14 cellular contexts compared by ENCODE assay signal in the genomic region with DNA sequence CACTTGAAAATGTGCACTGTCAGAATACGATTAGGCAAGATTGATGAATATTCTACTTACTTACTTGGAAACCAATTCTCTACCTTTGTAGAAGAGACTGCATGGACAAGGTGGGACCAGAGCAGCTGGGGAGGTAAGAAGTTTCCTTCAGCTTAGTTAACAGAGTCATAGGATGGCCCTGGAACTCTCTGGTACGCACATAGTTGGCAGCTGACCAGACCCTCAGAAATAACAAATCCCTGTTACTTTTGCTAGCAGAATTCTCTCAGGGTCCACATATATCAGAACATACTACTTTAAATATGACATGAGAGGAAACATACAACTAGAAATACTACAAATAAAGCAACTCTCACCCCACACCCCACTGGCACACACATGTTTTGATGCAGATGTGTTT. TPM values are rescaled to one million over a fixed set of nuclear protein-coding genes. Genes with fewer than 3 reads are reported as not detected.
DNase-seq lines count a peak whose midpoint lies in the region; ATAC-seq and TF ChIP-seq lines count a peak whose summit lies in the region.
"Had no signal": no experiment of that assay in that cellular context is flagged by ENCODE, and none has a peak within 500 bp of the region (broad histone marks: within the 10 kb centered on the region; RNA-seq: fewer than 3 reads in every experiment).

No MANE protein-coding gene starts in this region.

- H3K27ac Mint-ChIP-seq in GM23338 = 0 out of 2 replicates have a peak overlapping the region, but pooled peaks have one; percentile 54
- peak overlapping the region; percentile 58 for H3K27ac Mint-ChIP-seq in activated naive CD8-positive, alpha-beta T cell treated with anti-CD3 and anti-CD28 coated beads, Interleukin-2, amount 50 U/mL, for 24 hours

- no peak for ATAC-seq in GM23338
- no peak for ATAC-seq in activated naive CD8-positive, alpha-beta T cell treated with anti-CD3 and anti-CD28 coated beads, Interleukin-2, amount 50 U/mL, for 24 hours
- ATAC-seq in right lobe of liver = no peak
- no peak for ATAC-seq in foreskin keratinocyte

- TF ChIP-seq POLR2A in right lobe of liver (IDR thresholded peaks at IDR 0.05) = no peak

- intact Hi-C loops in right lobe of liver (cut with DNase I) = no loop called here

- H3K4me1 Mint-ChIP-seq in GM23338 = peaks cover 10% of the 10 kb centered on the region
- peaks cover 38% of the 10 kb centered on the region for H3K4me1 Mint-ChIP-seq in activated naive CD8-positive, alpha-beta T cell treated with anti-CD3 and anti-CD28 coated beads, Interleukin-2, amount 50 U/mL, for 24 hours
- H3K4me1 Mint-ChIP-seq: naive B cell had no signal

- H3K9me3 ChIP-seq in BLaER1 treated with 17β-estradiol and CSF1 and Interleukin-3, amounts not matched to agents 10 nM and 100 nM (replicated peaks in 1 of 11) = peaks cover 0 to 1% (median 0%) of the 10 kb centered on the region in 11 experiments; a peak in 1 of 22 replicates
- no peaks in the 10 kb centered on the region for H3K9me3 ChIP-seq in right lobe of liver

- TF ChIP-seq CTCF in GM23338 (conservative IDR thresholded peaks at IDR 0.05; ENCODE audit: low read depth in 2 of 2) (no peak), right lobe of liver (IDR thresholded peaks at IDR 0.05) (no peak), foreskin keratinocyte (conservative IDR thresholded peaks at IDR 0.05) (no peak)

- H3K9me2 ChIP-seq in GM23338 (ENCODE audit: insufficient read depth) = no peaks in the 10 kb centered on the region

- no peaks in the 10 kb centered on the region for H4K20me1 ChIP-seq in BLaER1 treated with 17β-estradiol and CSF1 and Interleukin-3, amounts not matched to agents 10 nM and 100 nM
- no peaks in the 10 kb centered on the region for H4K20me1 ChIP-seq in GM23338 (replicated peaks; ENCODE audit: insufficient read depth)

- no peak overlapping the region for H3K4me3 Mint-ChIP-seq in GM23338
- no peak overlapping the region for H3K4me3 Mint-ChIP-seq in activated naive CD8-positive, alpha-beta T cell treated with anti-CD3 and anti-CD28 coated beads, Interleukin-2, amount 50 U/mL, for 24 hours
- H3K4me3 Mint-ChIP-seq: naive B cell had no signal

- H3K4me1 ChIP-seq in BLaER1 treated with 17β-estradiol and CSF1 and Interleukin-3, amounts not matched to agents 10 nM and 100 nM = peaks cover 6 to 22% (median 13%) of the 10 kb centered on the region in 10 experiments; a peak in 19 of 20 replicates
- H3K4me1 ChIP-seq in GM23338 (ENCODE audit: insufficient read depth) (no peaks in the 10 kb centered on the region; the same call in 1 of the 2 replicates), right lobe of liver (no peaks in the 10 kb centered on the region), foreskin keratinocyte (peaks cover 19% of the 10 kb centered on the region)

- no peaks in the 10 kb centered on the region for H3F3A ChIP-seq in GM23338 (replicated peaks; ENCODE audit: low read depth)

- H3K27me3 Mint-ChIP-seq in GM23338 (ENCODE audit: insufficient read depth, low read depth, poor library complexity) = peaks cover 2% of the 10 kb centered on the region
- no peaks in the 10 kb centered on the region for H3K27me3 Mint-ChIP-seq in activated naive CD8-positive, alpha-beta T cell treated with anti-CD3 and anti-CD28 coated beads, Interleukin-2, amount 50 U/mL, for 24 hours

- 85% methylated on average over 2 of the region's 2 CpGs for whole genome bisulfite sequencing in right lobe of liver (ENCODE audit: insufficient coverage, low coverage, low lambda C conversion rate, missing lambda C conversion rate)

- DNase-seq in GM23338 (ENCODE audit: low spot score) (no peak), iris pigment epithelial cell (ENCODE audit: low read depth) (peak; percentile 73), right lobe of liver (no peak), GOT3 (lab: John Stamatoyannopoulos, UW) (no peak), SK-N-DZ (ENCODE audit: low spot score) (no peak), foreskin keratinocyte (no peak)
- DNase-seq in activated naive CD8-positive, alpha-beta T cell treated with anti-CD3 and anti-CD28 coated beads, Interleukin-2, amount 50 U/mL, for 24 hours = no peak
- DNase-seq: activated CD4-positive, CD25-positive, alpha-beta regulatory T cell; naive B cell; NCI-H146; NCI-H446 treated with DMSO at 0.1 percent for 48 hours; SW 1271 had no signal

- H3K27ac ChIP-seq in BLaER1 treated with 17β-estradiol and CSF1 and Interleukin-3, amounts not matched to agents 10 nM and 100 nM = peak overlapping the region in 5 of 11 experiments; percentile 0 to 55 (median 12); a peak in 5 of 22 replicates
- H3K27ac ChIP-seq in GM23338 (ENCODE audit: low read depth) = no peak overlapping the region
- no peak overlapping the region for H3K27ac ChIP-seq in right lobe of liver
- no peak overlapping the region for H3K27ac ChIP-seq in foreskin keratinocyte

- no peaks in the 10 kb centered on the region for H3K79me2 ChIP-seq in GM23338 (replicated peaks; ENCODE audit: insufficient read depth)

- no peaks in the 10 kb centered on the region for H3K36me3 Mint-ChIP-seq in GM23338 (ENCODE audit: low read depth)
- peaks cover 49% of the 10 kb centered on the region for H3K36me3 Mint-ChIP-seq in activated naive CD8-positive, alpha-beta T cell treated with anti-CD3 and anti-CD28 coated beads, Interleukin-2, amount 50 U/mL, for 24 hours (ENCODE audit: low read depth)
- H3K36me3 Mint-ChIP-seq: naive B cell had no signal

- peak overlapping the region in 10 of 11 experiments; percentile 24 to 76 (median 58); a peak in 17 of 22 replicates for H3K4me2 ChIP-seq in BLaER1 treated with 17β-estradiol and CSF1 and Interleukin-3, amounts not matched to agents 10 nM and 100 nM
- H3K4me2 ChIP-seq in GM23338 = no peak overlapping the region

- peaks cover 0 to 5% (median 0%) of the 10 kb centered on the region in 11 experiments; a peak in 1 of 22 replicates for H3K36me3 ChIP-seq in BLaER1 treated with 17β-estradiol and CSF1 and Interleukin-3, amounts not matched to agents 10 nM and 100 nM
- H3K36me3 ChIP-seq in GM23338 (ENCODE audit: insufficient read depth) (no peaks in the 10 kb centered on the region), right lobe of liver (no peaks in the 10 kb centered on the region)

- H3K27me3 ChIP-seq in BLaER1 treated with 17β-estradiol and CSF1 and Interleukin-3, amounts not matched to agents 10 nM and 100 nM = no peaks in the 10 kb centered on the region
- no peaks in the 10 kb centered on the region for H3K27me3 ChIP-seq in GM23338 (ENCODE audit: insufficient read depth)
- no peaks in the 10 kb centered on the region for H3K27me3 ChIP-seq in right lobe of liver
- no peaks in the 10 kb centered on the region for H3K27me3 ChIP-seq in foreskin keratinocyte

- no peak overlapping the region for H2AFZ ChIP-seq in GM23338

- no peak overlapping the region for H3K4me3 ChIP-seq in BLaER1 treated with 17β-estradiol and CSF1 and Interleukin-3, amounts not matched to agents 10 nM and 100 nM
- H3K4me3 ChIP-seq in GM23338 (no peak overlapping the region), right lobe of liver (no peak overlapping the region)
- H3K4me3 ChIP-seq: GM12878 had no signal

- H3K9ac ChIP-seq in BLaER1 treated with 17β-estradiol and CSF1 and Interleukin-3, amounts not matched to agents 10 nM and 100 nM = no peak overlapping the region

- H3K9me3 Mint-ChIP-seq in GM23338 = no peaks in the 10 kb centered on the region
- H3K9me3 Mint-ChIP-seq in activated naive CD8-positive, alpha-beta T cell treated with anti-CD3 and anti-CD28 coated beads, Interleukin-2, amount 50 U/mL, for 24 hours = no peaks in the 10 kb centered on the region

TF ChIP-seq in GM23338, 12 proteins besides CTCF, POLR2A, EP300 and RAD21 (continues in another document):
- TF ChIP-seq EZH2 (IDR thresholded peaks at IDR 0.05; ENCODE audit: low read depth, unreplicated experiment) (no peak), EZH2phosphoT487 (IDR thresholded peaks at IDR 0.05; ENCODE audit: unreplicated experiment) (no peak)

RNA-seq across cellular contexts. Expression of a gene that starts 24.8 kb away (rescaled TPM):
- 43.2 and 47.4 TPM in 2 replicates for total RNA-seq in GM23338 (2014; rRNA removed; shearing (Covaris generic))
- 15.1 and 16.3 TPM in 2 replicates for polyA plus RNA-seq in GM23338 (2016; fragmentation: Nextera tagmentation; extraction: Ambion mirVana)
- 10 to 100 TPM; 28.9 to 72.3 (median 48.5) TPM for total RNA-seq in right lobe of liver
- polyA plus RNA-seq in SK-N-DZ (2014; cell fraction: cytosol; rRNA removed) = 16.8 and 18.2 TPM in 2 replicates
- 7.2 and 9.4 TPM in 2 replicates for polyA plus RNA-seq in SK-N-DZ (2014; cell fraction: nucleus; rRNA removed)
- 143 and 168 TPM in 2 replicates for total RNA-seq in foreskin keratinocyte
- 57.7 and 61.1 TPM in 2 replicates for polyA plus RNA-seq in foreskin keratinocyte
